14 cellular contexts compared by ENCODE assay signal in genomic region chr11:3914807-3915206, GRCh38. TPM values are rescaled to one million over a fixed set of nuclear protein-coding genes. Genes with fewer than 3 reads are reported as not detected.
A peak's percentile ranks its signal among the peaks of the same experiment; 100 is the strongest.
DNase-seq lines count a peak whose midpoint lies in the region; ATAC-seq and TF ChIP-seq lines count a peak whose summit lies in the region.
"Had no signal": no experiment of that assay in that cellular context is flagged by ENCODE, and none has a peak within 500 bp of the region (broad histone marks: within the 10 kb centered on the region; RNA-seq: fewer than 3 reads in every experiment).

No MANE protein-coding gene starts in this region.

- no peaks in the 10 kb centered on the region for H3K79me2 ChIP-seq in OCI-LY1 (ENCODE audit: insufficient read depth, low read length)

- peak in 1 of 2 donors; percentile 49 for ATAC-seq in naive thymus-derived CD8-positive, alpha-beta T cell
- ATAC-seq in Right ventricle myocardium inferior = no peak
- ATAC-seq: sciatic nerve had no signal

- H3K9ac ChIP-seq in OCI-LY1 (ENCODE audit: low read length) = no peak overlapping the region; the same call in 1 of the 2 replicates

- DNase-seq in Daoy (ENCODE audit: low read depth) (peak; percentile 11), choroid plexus epithelial cell (ENCODE audit: low read depth) (peak; percentile 46), testis (no peak), Right ventricle myocardium inferior (ENCODE audit: missing footprints) (no peak), DMS79 (lab: John Stamatoyannopoulos, UW) (no peak)
- DNase-seq in naive thymus-derived CD8-positive, alpha-beta T cell = no peak
- DNase-seq: activated CD4-positive, alpha-beta memory T cell treated with anti-CD3 and anti-CD28 coated beads for 36 hours; activated gamma-delta T cell; left ventricle myocardium inferior; NCI-H1092; NCI-H226; PC-9 had no signal

- no peak overlapping the region for H2AFZ ChIP-seq in OCI-LY1 (ENCODE audit: low read length)
- H2AFZ ChIP-seq: PC-9 had no signal

- H3K27me3 Mint-ChIP-seq in naive thymus-derived CD8-positive, alpha-beta T cell = no peaks in the 10 kb centered on the region
- H3K27me3 Mint-ChIP-seq: activated CD4-positive, alpha-beta memory T cell treated with anti-CD3 and anti-CD28 coated beads for 36 hours had no signal

- no peaks in the 10 kb centered on the region for H3F3A ChIP-seq in OCI-LY1 (ENCODE audit: insufficient read depth, low read length)

- H3K4me2 ChIP-seq in OCI-LY1 (ENCODE audit: low read length) = peak overlapping the region; percentile 33; the same call in 1 of the 2 replicates
- H3K4me2 ChIP-seq: PC-9 had no signal

- H3K4me1 Mint-ChIP-seq in naive thymus-derived CD8-positive, alpha-beta T cell = peaks cover 36 to 95% (median 83%) of the 10 kb centered on the region in 4 donors

- TF ChIP-seq POLR2A in testis (IDR thresholded peaks at IDR 0.05) = no peak

- H3K9me3 ChIP-seq in OCI-LY1 (ENCODE audit: low read length) (no peaks in the 10 kb centered on the region), testis (no peaks in the 10 kb centered on the region)
- H3K9me3 ChIP-seq: left ventricle myocardium inferior had no signal

- peak overlapping the region in 7 of 10 donors; percentile 6 to 74 (median 49) for H3K27ac Mint-ChIP-seq in naive thymus-derived CD8-positive, alpha-beta T cell
- H3K27ac Mint-ChIP-seq: activated CD4-positive, alpha-beta memory T cell treated with anti-CD3 and anti-CD28 coated beads for 36 hours had no signal

- no peaks in the 10 kb centered on the region for H3K9me2 ChIP-seq in OCI-LY1 (ENCODE audit: low read depth, low read length)

- H3K4me3 Mint-ChIP-seq in naive thymus-derived CD8-positive, alpha-beta T cell = peak overlapping the region in 2 of 10 donors; percentile 21 to 42
- H3K4me3 Mint-ChIP-seq: activated CD4-positive, alpha-beta memory T cell treated with anti-CD3 and anti-CD28 coated beads for 36 hours had no signal

- no peak for TF ChIP-seq CTCF in OCI-LY1 (IDR thresholded peaks at IDR 0.05; ENCODE audit: low read length)
- no peak for TF ChIP-seq CTCF in choroid plexus epithelial cell (conservative IDR thresholded peaks at IDR 0.05; ENCODE audit: low read depth, low read length)
- no peak for TF ChIP-seq CTCF in testis (IDR thresholded peaks at IDR 0.05)

- H3K36me3 Mint-ChIP-seq in naive thymus-derived CD8-positive, alpha-beta T cell = peaks cover 0 to 9% (median 0%) of the 10 kb centered on the region in 3 donors

- POLR2A ChIA-PET in naive thymus-derived CD8-positive, alpha-beta T cell (lab: Charles Lee) = no interaction called here

- intact Hi-C loops in testis (cut with DNase I; ENCODE audit: low total_unique reads) (no loop called here), Right ventricle myocardium inferior (cut with DNase I) (no loop called here)

- H3K9me3 Mint-ChIP-seq in naive thymus-derived CD8-positive, alpha-beta T cell = no peaks in the 10 kb centered on the region

- no peaks in the 10 kb centered on the region for H4K20me1 ChIP-seq in OCI-LY1 (ENCODE audit: insufficient read depth, low read length)

- H3K27me3 ChIP-seq in OCI-LY1 (ENCODE audit: insufficient read depth, low read length) (no peaks in the 10 kb centered on the region), testis (no peaks in the 10 kb centered on the region)

- H3K36me3 ChIP-seq in OCI-LY1 (ENCODE audit: insufficient read depth, low read length) (no peaks in the 10 kb centered on the region), testis (ENCODE audit: low read depth, missing control alignments) (no peaks in the 10 kb centered on the region)
- H3K36me3 ChIP-seq: left ventricle myocardium inferior had no signal

- H3K27ac ChIP-seq in OCI-LY1 (ENCODE audit: low read depth, low read length, poor library complexity, severe bottlenecking) (no peak overlapping the region), testis (no peak overlapping the region)
- H3K27ac ChIP-seq: left ventricle myocardium inferior, PC-9 had no signal

- 37 to 65% methylated on average over 1 of the region's 1 CpG for whole genome bisulfite sequencing in testis, 2 donors

- H3K4me1 ChIP-seq in OCI-LY1 (ENCODE audit: insufficient read depth, low read length, severe bottlenecking) = peaks cover 33% of the 10 kb centered on the region
- H3K4me1 ChIP-seq in testis = no peaks in the 10 kb centered on the region
- H3K4me1 ChIP-seq: left ventricle myocardium inferior had no signal

- H3K4me3 ChIP-seq in OCI-LY1 (ENCODE audit: low read depth, low read length, poor library complexity, severe bottlenecking) (no peak overlapping the region), choroid plexus epithelial cell (ENCODE audit: low read depth, low read length) (no peak overlapping the region), testis (no peak overlapping the region)
- H3K4me3 ChIP-seq: left ventricle myocardium inferior, PC-9 had no signal

RNA-seq across cellular contexts. Expression of gene STIM1, which starts 59.3 kb away (rescaled TPM):
- 7.7 and 13.5 TPM in 2 replicates for total RNA-seq in Daoy (2014; rRNA removed; shearing (Covaris generic))
- 100 to 1,000 TPM in 1 of 2 experiments, 10 to 100 TPM in 1; 98.7 to 101 TPM for total RNA-seq in naive thymus-derived CD8-positive, alpha-beta T cell
- 10 to 100 TPM; 33.4 to 39.0 (median 38.9) TPM for polyA plus RNA-seq in naive thymus-derived CD8-positive, alpha-beta T cell
- total RNA-seq in testis (10 to 100 TPM; 78.2 to 87.1 TPM), Right ventricle myocardium inferior (28.9 TPM)
- polyA plus RNA-seq in testis (ENCODE audit: insufficient read depth, low read depth, low replicate concordance) = 95.5 TPM

Comparison
In these comparisons a context has a peak if more than half of its experiments do, and no peak if none do; other contexts are left out.
1. DNase-seq: peak in Daoy (single experiment) and choroid plexus epithelial cell (single experiment); none in naive thymus-derived CD8-positive, alpha-beta T cell (0 of 10), testis (single experiment), Right ventricle myocardium inferior (single experiment) and DMS79 (single experiment).